Comparison of ENCODE assay signal across 10 cellular contexts in genomic region chr20:56202493-56203077, GRCh38. TPM values are rescaled to one million over a fixed set of nuclear protein-coding genes. Genes with fewer than 3 reads are reported as not detected.
DNase-seq lines count a peak whose midpoint lies in the region; ATAC-seq, FAIRE-seq and TF ChIP-seq lines count a peak whose summit lies in the region.
"Had no signal": no experiment of that assay in that cellular context is flagged by ENCODE, and none has a peak within 500 bp of the region (broad histone marks: within the 10 kb centered on the region; RNA-seq: fewer than 3 reads in every experiment).

No MANE protein-coding gene starts in this region.

- H3K27me3 ChIP-seq in KMS-11 (ENCODE audit: insufficient read depth, low read depth) (no peaks in the 10 kb centered on the region), astrocyte (ENCODE audit: insufficient read depth, low read length) (peaks cover 2% of the 10 kb centered on the region)

- H2AFZ ChIP-seq in KMS-11 (ENCODE audit: low read depth) (no peak overlapping the region), astrocyte (ENCODE audit: low read depth, low read length) (no peak overlapping the region)

- H3K9me3 Mint-ChIP-seq in astrocyte (ENCODE audit: unreplicated experiment) = peaks cover 12% of the 10 kb centered on the region

- H3K4me1 Mint-ChIP-seq in astrocyte (ENCODE audit: low read depth, unreplicated experiment) = no peaks in the 10 kb centered on the region

- no peak overlapping the region for H3K9ac ChIP-seq in KMS-11
- no peak overlapping the region for H3K9ac ChIP-seq in astrocyte (ENCODE audit: low read length)

- H3K36me3 ChIP-seq in KMS-11 (ENCODE audit: insufficient read depth) (no peaks in the 10 kb centered on the region), astrocyte (ENCODE audit: insufficient read depth, low read length) (no peaks in the 10 kb centered on the region)

- intact Hi-C loops in left colon (cut with DNase I, micrococcal nuclease) = no loop called here

- peak; percentile 40 for TF ChIP-seq CTCF in KMS-11 (conservative IDR thresholded peaks at IDR 0.05; ENCODE audit: low read depth, low read length)
- peak; percentile 20 for TF ChIP-seq CTCF in astrocyte (IDR thresholded peaks at IDR 0.05; ENCODE audit: insufficient read depth, low read depth, low read length)

- H3K4me3 Mint-ChIP-seq in astrocyte (ENCODE audit: unreplicated experiment) = no peak overlapping the region

- H3K27ac Mint-ChIP-seq in astrocyte (ENCODE audit: unreplicated experiment) = no peak overlapping the region

- no peak overlapping the region for H3K4me3 ChIP-seq in KMS-11 (IDR thresholded peaks at IDR 0.05; ENCODE audit: insufficient read depth, low read depth, low read length)
- H3K4me3 ChIP-seq in astrocyte (ENCODE audit: insufficient read depth, low read depth, low read length) = no peak overlapping the region

- H3K4me1 ChIP-seq in KMS-11 (ENCODE audit: low read depth, poor library complexity, severe bottlenecking) = no peaks in the 10 kb centered on the region
- H3K4me1 ChIP-seq in astrocyte (ENCODE audit: insufficient read depth, low read length) = no peaks in the 10 kb centered on the region

- peak; percentile 49 for DNase-seq in DMS114 treated with DMSO at 0.1 percent for 48 hours (lab: John Stamatoyannopoulos, UW; ENCODE audit: unreplicated experiment)
- DNase-seq in astrocyte (ENCODE audit: low read depth) = no peak
- no peak for DNase-seq in left colon
- DNase-seq: activated naive CD4-positive, alpha-beta T cell treated with anti-CD3 and anti-CD28 coated beads, Interleukin-2, amount 50 U/mL, for 16 hours had no signal

- H3K4me2 ChIP-seq in KMS-11 (no peak overlapping the region), astrocyte (ENCODE audit: low read length) (no peak overlapping the region)

- no peak overlapping the region for H3K27ac ChIP-seq in KMS-11
- no peak overlapping the region for H3K27ac ChIP-seq in astrocyte (ENCODE audit: low read depth, low read length)

- ATAC-seq in left colon = peak; percentile 46
- no peak for ATAC-seq in GM19328 (IDR thresholded peaks at IDR 0.05; ENCODE audit: unreplicated experiment)
- ATAC-seq in GM18868 (IDR thresholded peaks at IDR 0.05; ENCODE audit: unreplicated experiment) = no peak
- ATAC-seq in GM18867 (IDR thresholded peaks at IDR 0.05; ENCODE audit: unreplicated experiment) = no peak
- no peak for ATAC-seq in HG03196 (IDR thresholded peaks at IDR 0.05; ENCODE audit: unreplicated experiment)

- H3K27me3 Mint-ChIP-seq in astrocyte (ENCODE audit: low read depth, unreplicated experiment) = no peaks in the 10 kb centered on the region

- H3K79me2 ChIP-seq in KMS-11 (ENCODE audit: insufficient read depth, low read depth) = no peaks in the 10 kb centered on the region
- H3K79me2 ChIP-seq in astrocyte (ENCODE audit: insufficient read depth, low read length) = no peaks in the 10 kb centered on the region

- H4K20me1 ChIP-seq in KMS-11 (ENCODE audit: insufficient read depth) (no peaks in the 10 kb centered on the region), astrocyte (ENCODE audit: insufficient read depth, low read length) (no peaks in the 10 kb centered on the region)

- no peaks in the 10 kb centered on the region for H3K36me3 Mint-ChIP-seq in astrocyte (ENCODE audit: low read depth, unreplicated experiment)

- H3K9me3 ChIP-seq in astrocyte (ENCODE audit: insufficient read depth, low read depth, low read length) = peaks cover 11% of the 10 kb centered on the region

- FAIRE-seq in astrocyte (lab: Jason Lieb, UNC) = no peak
- FAIRE-seq: GM18507 had no signal

RNA-seq across cellular contexts. Expression of gene MC3R, which starts 45.9 kb away (rescaled TPM):
- not detected in 2 replicates for total RNA-seq in astrocyte
- not detected for total RNA-seq in left colon
